ENCODE assay signal across 18 cellular contexts in the genomic region with DNA sequence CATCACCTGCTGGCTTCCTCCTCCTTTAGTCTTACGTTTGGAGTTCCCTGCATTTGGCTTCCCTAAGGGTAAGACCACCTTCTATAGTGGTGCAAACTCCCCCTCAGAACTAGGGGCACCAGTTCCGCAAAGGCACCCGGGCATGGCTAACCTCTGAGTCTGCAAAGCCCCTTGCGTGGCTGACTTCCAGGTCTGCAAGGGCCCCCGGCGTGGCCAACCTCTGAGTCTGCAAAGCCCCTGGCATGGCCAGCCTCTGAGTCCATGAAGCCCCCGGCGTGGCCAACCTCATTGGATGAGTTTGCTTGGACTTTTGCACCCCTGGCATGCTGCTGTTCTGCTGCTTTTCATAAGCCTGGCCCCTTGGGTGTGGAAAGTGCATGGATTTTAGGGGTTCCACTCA. TPM values are rescaled to one million over a fixed set of nuclear protein-coding genes. Genes with fewer than 3 reads are reported as not detected.
DNase-seq lines count a peak whose midpoint lies in the region; ATAC-seq, FAIRE-seq and TF ChIP-seq lines count a peak whose summit lies in the region.
"Had no signal": no experiment of that assay in that cellular context is flagged by ENCODE, and none has a peak within 500 bp of the region (broad histone marks: within the 10 kb centered on the region; RNA-seq: fewer than 3 reads in every experiment).

No MANE protein-coding gene starts in this region.

- no peaks in the 10 kb centered on the region for H3K36me3 ChIP-seq in RWPE2 (ENCODE audit: low read depth)
- no peaks in the 10 kb centered on the region for H3K36me3 ChIP-seq in kidney (ENCODE audit: control insufficient read depth in 1 of 2, insufficient read depth in 2 of 2, low read length in 2 of 2)
- H3K36me3 ChIP-seq: BE2C had no signal

- FAIRE-seq in kidney (lab: Jason Lieb, UNC): no peak
- FAIRE-seq: A204.1, D721Med, G401.6, GM12891, H1 had no signal

- no peak overlapping the region for H3K4me3 Mint-ChIP-seq in CD14-positive monocyte
- H3K4me3 Mint-ChIP-seq: CD8-positive, alpha-beta T cell had no signal

- peaks cover 5% of the 10 kb centered on the region for H3K4me1 Mint-ChIP-seq in CD14-positive monocyte

- H3K9me3 Mint-ChIP-seq in CD14-positive monocyte: peaks cover 0 to 13% (median 5%) of the 10 kb centered on the region in 7 donors
- H3K9me3 Mint-ChIP-seq: CD8-positive, alpha-beta T cell had no signal

- H3K27me3 Mint-ChIP-seq in CD14-positive monocyte (ENCODE audit: low read depth in 3 of 3): peaks cover 27 to 39% (median 34%) of the 10 kb centered on the region in 3 donors

- DNase-seq in CD14-positive monocyte (ENCODE audit: low spot score) (peak; percentile 12), RWPE2 (ENCODE audit: low spot score) (peak; percentile 53), kidney (peak; percentile 65), posterior vena cava (ENCODE audit: low spot score) (peak; percentile 78), pons (ENCODE audit: low spot score) (no peak), NCI-H524 (lab: John Stamatoyannopoulos, UW) (no peak)
- DNase-seq: BE2C; CD8-positive, alpha-beta T cell; COR-L47; HCEC 1CT had no signal

- H3K4me3 ChIP-seq in RWPE2 (ENCODE audit: severe bottlenecking) (no peak overlapping the region), kidney (ENCODE audit: low read length in 2 of 2) (no peak overlapping the region)

- H3K9ac ChIP-seq in kidney (ENCODE audit: low read length in 2 of 2): no peak overlapping the region

- TF ChIP-seq CTCF in CD14-positive monocyte (IDR thresholded peaks at IDR 0.05): no peak
- TF ChIP-seq CTCF in RWPE2 (IDR thresholded peaks at IDR 0.05; ENCODE audit: poor library complexity, severe bottlenecking): no peak
- no peak for TF ChIP-seq CTCF in kidney (IDR thresholded peaks at IDR 0.05; ENCODE audit: borderline replicate concordance, extremely low read depth, insufficient read depth)

- ATAC-seq in RWPE2 (ENCODE audit: low read depth) (no peak), GM18520 (IDR thresholded peaks at IDR 0.05; ENCODE audit: unreplicated experiment) (no peak)
- ATAC-seq: CD8-positive, alpha-beta T cell had no signal

- H3K4me1 ChIP-seq in RWPE2 (ENCODE audit: insufficient read depth, poor library complexity, severe bottlenecking): no peaks in the 10 kb centered on the region
- H3K4me1 ChIP-seq in kidney (ENCODE audit: control insufficient read depth in 1 of 2, insufficient read depth in 1 of 2, low read depth in 1 of 2, low read length in 2 of 2): no peaks in the 10 kb centered on the region
- H3K4me1 ChIP-seq: BE2C had no signal

- H3K27ac Mint-ChIP-seq in CD14-positive monocyte: no peak overlapping the region
- H3K27ac Mint-ChIP-seq: CD8-positive, alpha-beta T cell had no signal

- intact Hi-C loops in CD14-positive monocyte (cut with micrococcal nuclease): no loop called here
- intact Hi-C loops in kidney (cut with DNase I): no loop called here
- intact Hi-C loops in posterior vena cava (cut with DNase I): no loop called here

- H3K27ac ChIP-seq in RWPE2 (ENCODE audit: poor library complexity, severe bottlenecking) (no peak overlapping the region), kidney (ENCODE audit: low read depth in 2 of 2, low read length in 2 of 2) (no peak overlapping the region)
- H3K27ac ChIP-seq: C4-2B, HL-60 had no signal

- H3K9me3 ChIP-seq in RWPE2 (ENCODE audit: severe bottlenecking) (no peaks in the 10 kb centered on the region), kidney (ENCODE audit: control insufficient read depth in 1 of 2, low read length in 2 of 2) (no peaks in the 10 kb centered on the region)
- H3K9me3 ChIP-seq: BE2C had no signal

- peaks cover 28% of the 10 kb centered on the region for H3K27me3 ChIP-seq in RWPE2 (ENCODE audit: insufficient read depth, poor library complexity, severe bottlenecking)

- peaks cover 0 to 2% of the 10 kb centered on the region in 2 donors for H3K36me3 Mint-ChIP-seq in CD14-positive monocyte

RNA-seq across cellular contexts. Expression of gene MCF2L, which starts 5.1 kb away (rescaled TPM):
- polyA plus RNA-seq in CD14-positive monocyte (not detected), kidney (ENCODE audit: insufficient read depth, low read depth, low replicate concordance) (12.1 TPM)
- total RNA-seq in kidney (61.9 TPM), posterior vena cava (10 to 100 TPM; 28.6 to 33.1 TPM)

Comparison
In these comparisons a context has a peak if more than half of its experiments do, and no peak if none do; other contexts are left out.
1. DNase-seq: peak in CD14-positive monocyte (single experiment), RWPE2 (single experiment), kidney (single experiment) and posterior vena cava (single experiment); none in pons (single experiment) and NCI-H524 (0 of 2).